Comparison of ENCODE assay signal across 1 cellular context in the genomic region with DNA sequence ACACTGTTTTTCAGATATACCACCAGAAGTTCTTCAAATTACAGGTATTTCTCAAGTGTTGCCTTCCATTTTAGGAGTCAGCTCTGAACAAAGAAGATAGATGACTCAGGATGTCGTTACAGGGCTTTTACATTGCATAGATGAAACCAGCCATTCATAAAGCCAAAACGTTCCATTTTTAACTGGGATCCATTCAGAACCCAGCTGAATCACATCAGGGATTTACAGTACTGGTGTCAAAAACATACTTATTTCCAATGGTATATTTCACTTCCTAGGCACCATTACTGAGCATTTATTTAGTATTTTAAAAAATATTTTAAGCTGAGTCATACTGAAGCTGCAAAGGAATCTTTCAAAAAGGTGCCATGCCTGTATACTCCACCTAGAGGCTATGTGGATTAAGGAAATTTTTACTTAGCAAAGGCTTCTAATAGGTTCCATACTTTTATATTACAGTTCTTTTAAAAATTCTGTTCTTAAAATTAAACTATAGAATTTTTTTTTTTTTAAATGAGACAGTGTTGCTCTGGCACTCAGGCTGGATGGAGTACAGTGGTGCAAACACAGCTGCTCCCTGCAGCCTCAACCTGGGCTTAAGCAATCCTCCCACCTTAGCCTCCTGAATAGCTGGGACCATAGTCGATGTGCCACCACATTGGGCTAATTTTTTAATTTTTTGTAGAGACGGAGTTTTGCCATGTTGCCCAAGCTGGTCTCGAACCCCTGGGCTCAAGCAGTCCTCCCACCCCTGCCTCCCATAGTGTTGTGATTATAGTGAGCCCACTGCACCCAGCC.
TF ChIP-seq lines count a peak whose summit lies in the region.

No MANE protein-coding gene starts in this region.

TF ChIP-seq in GM12878, 131 proteins besides CTCF, POLR2A, EP300 and RAD21 (continues in another document):
- TF ChIP-seq, protein P1, sequence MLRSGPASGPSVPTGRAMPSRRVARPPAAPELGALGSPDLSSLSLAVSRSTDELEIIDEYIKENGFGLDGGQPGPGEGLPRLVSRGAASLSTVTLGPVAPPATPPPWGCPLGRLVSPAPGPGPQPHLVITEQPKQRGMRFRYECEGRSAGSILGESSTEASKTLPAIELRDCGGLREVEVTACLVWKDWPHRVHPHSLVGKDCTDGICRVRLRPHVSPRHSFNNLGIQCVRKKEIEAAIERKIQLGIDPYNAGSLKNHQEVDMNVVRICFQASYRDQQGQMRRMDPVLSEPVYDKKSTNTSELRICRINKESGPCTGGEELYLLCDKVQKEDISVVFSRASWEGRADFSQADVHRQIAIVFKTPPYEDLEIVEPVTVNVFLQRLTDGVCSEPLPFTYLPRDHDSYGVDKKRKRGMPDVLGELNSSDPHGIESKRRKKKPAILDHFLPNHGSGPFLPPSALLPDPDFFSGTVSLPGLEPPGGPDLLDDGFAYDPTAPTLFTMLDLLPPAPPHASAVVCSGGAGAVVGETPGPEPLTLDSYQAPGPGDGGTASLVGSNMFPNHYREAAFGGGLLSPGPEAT (IDR thresholded peaks at IDR 0.05; ENCODE audit: low read depth): no peak
- TF ChIP-seq, protein P2, sequence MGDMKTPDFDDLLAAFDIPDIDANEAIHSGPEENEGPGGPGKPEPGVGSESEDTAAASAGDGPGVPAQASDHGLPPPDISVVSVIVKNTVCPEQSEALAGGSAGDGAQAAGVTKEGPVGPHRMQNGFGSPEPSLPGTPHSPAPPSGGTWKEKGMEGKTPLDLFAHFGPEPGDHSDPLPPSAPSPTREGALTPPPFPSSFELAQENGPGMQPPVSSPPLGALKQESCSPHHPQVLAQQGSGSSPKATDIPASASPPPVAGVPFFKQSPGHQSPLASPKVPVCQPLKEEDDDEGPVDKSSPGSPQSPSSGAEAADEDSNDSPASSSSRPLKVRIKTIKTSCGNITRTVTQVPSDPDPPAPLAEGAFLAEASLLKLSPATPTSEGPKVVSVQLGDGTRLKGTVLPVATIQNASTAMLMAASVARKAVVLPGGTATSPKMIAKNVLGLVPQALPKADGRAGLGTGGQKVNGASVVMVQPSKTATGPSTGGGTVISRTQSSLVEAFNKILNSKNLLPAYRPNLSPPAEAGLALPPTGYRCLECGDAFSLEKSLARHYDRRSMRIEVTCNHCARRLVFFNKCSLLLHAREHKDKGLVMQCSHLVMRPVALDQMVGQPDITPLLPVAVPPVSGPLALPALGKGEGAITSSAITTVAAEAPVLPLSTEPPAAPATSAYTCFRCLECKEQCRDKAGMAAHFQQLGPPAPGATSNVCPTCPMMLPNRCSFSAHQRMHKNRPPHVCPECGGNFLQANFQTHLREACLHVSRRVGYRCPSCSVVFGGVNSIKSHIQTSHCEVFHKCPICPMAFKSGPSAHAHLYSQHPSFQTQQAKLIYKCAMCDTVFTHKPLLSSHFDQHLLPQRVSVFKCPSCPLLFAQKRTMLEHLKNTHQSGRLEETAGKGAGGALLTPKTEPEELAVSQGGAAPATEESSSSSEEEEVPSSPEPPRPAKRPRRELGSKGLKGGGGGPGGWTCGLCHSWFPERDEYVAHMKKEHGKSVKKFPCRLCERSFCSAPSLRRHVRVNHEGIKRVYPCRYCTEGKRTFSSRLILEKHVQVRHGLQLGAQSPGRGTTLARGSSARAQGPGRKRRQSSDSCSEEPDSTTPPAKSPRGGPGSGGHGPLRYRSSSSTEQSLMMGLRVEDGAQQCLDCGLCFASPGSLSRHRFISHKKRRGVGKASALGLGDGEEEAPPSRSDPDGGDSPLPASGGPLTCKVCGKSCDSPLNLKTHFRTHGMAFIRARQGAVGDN (IDR thresholded peaks at IDR 0.05): no peak
- TF ChIP-seq YBX1 (IDR thresholded peaks at IDR 0.05) (no peak), MYB (IDR thresholded peaks at IDR 0.05; ENCODE audit: borderline replicate concordance, low read depth, low read length) (no peak), MXI1 (IDR thresholded peaks at IDR 0.05; ENCODE audit: low read depth, low read length) (no peak), TCF12 (IDR thresholded peaks at IDR 0.05; ENCODE audit: low read depth, low read length) (no peak), TARDBP (IDR thresholded peaks at IDR 0.05; ENCODE audit: borderline replicate concordance) (no peak), MTA3 (IDR thresholded peaks at IDR 0.05; ENCODE audit: borderline replicate concordance, low read length) (no peak), ATF2 (IDR thresholded peaks at IDR 0.05; ENCODE audit: low read length) (0 out of 2 replicates have a peak, but pooled peaks have one; percentile 61), NKRF (conservative IDR thresholded peaks at IDR 0.05) (no peak), RUNX3 (IDR thresholded peaks at IDR 0.05; ENCODE audit: low read length) (no peak; the same call in 1 of the 2 replicates), MAX (IDR thresholded peaks at IDR 0.05; ENCODE audit: low read depth, low read length) (no peak), BHLHE40 (IDR thresholded peaks at IDR 0.05; ENCODE audit: borderline replicate concordance in 1 of 2, low read depth in 2 of 2, low read length in 1 of 2) (no peak), KAT2A (conservative IDR thresholded peaks at IDR 0.05; ENCODE audit: control insufficient read depth, low read depth, low read length) (no peak), MEF2A (IDR thresholded peaks at IDR 0.05; ENCODE audit: insufficient read depth, low read depth, low read length) (0 out of 2 replicates have a peak, but pooled peaks have one; percentile 36), SUZ12 (IDR thresholded peaks at IDR 0.05; ENCODE audit: unreplicated experiment) (no peak), FOXM1 (IDR thresholded peaks at IDR 0.05; ENCODE audit: low read depth, low read length) (no peak; the same call in 1 of the 2 replicates), IRF5 (IDR thresholded peaks at IDR 0.05; ENCODE audit: borderline replicate concordance) (no peak), NFYA (IDR thresholded peaks at IDR 0.05; ENCODE audit: borderline replicate concordance, low read depth, low read length) (no peak), IKZF2 (IDR thresholded peaks at IDR 0.05) (peak; percentile 36 to 40; a peak in 2 of 4 replicates), CHD2 (IDR thresholded peaks at IDR 0.05; ENCODE audit: borderline replicate concordance, low read depth, low read length) (no peak), MYC (IDR thresholded peaks at IDR 0.05; ENCODE audit: insufficient read depth, insufficient read length, insufficient replicate concordance, low read length, severe bottlenecking) (no peak), CEBPB (IDR thresholded peaks at IDR 0.05; ENCODE audit: borderline replicate concordance in 1 of 2, low read depth in 2 of 2, low read length in 2 of 2) (no peak), JUNB (IDR thresholded peaks at IDR 0.05) (peak; percentile 83), ZSCAN29 (IDR thresholded peaks at IDR 0.05) (no peak), ASH2L (IDR thresholded peaks at IDR 0.05; ENCODE audit: borderline replicate concordance, low read depth) (no peak), TAF1 (IDR thresholded peaks at IDR 0.05; ENCODE audit: borderline replicate concordance, low read depth, low read length) (no peak), YY1 (IDR thresholded peaks at IDR 0.05; ENCODE audit: low read depth, low read length) (peak; percentile 58; the same call in 1 of the 2 replicates), SPI1 (IDR thresholded peaks at IDR 0.05; ENCODE audit: borderline replicate concordance, insufficient read depth, low read depth, low read length) (no peak), PBX3 (IDR thresholded peaks at IDR 0.05; ENCODE audit: insufficient replicate concordance, low read depth, low read length) (no peak), JUND (IDR thresholded peaks at IDR 0.05; ENCODE audit: low read depth, low read length) (0 out of 2 replicates have a peak, but pooled peaks have one; percentile 21), RBBP5 (conservative IDR thresholded peaks at IDR 0.05) (no peak)
- TF ChIP-seq, protein P3, sequence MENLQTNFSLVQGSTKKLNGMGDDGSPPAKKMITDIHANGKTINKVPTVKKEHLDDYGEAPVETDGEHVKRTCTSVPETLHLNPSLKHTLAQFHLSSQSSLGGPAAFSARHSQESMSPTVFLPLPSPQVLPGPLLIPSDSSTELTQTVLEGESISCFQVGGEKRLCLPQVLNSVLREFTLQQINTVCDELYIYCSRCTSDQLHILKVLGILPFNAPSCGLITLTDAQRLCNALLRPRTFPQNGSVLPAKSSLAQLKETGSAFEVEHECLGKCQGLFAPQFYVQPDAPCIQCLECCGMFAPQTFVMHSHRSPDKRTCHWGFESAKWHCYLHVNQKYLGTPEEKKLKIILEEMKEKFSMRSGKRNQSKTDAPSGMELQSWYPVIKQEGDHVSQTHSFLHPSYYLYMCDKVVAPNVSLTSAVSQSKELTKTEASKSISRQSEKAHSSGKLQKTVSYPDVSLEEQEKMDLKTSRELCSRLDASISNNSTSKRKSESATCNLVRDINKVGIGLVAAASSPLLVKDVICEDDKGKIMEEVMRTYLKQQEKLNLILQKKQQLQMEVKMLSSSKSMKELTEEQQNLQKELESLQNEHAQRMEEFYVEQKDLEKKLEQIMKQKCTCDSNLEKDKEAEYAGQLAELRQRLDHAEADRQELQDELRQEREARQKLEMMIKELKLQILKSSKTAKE (IDR thresholded peaks at IDR 0.05; ENCODE audit: low read depth, poor library complexity, severe bottlenecking): no peak
- TF ChIP-seq, protein P4, sequence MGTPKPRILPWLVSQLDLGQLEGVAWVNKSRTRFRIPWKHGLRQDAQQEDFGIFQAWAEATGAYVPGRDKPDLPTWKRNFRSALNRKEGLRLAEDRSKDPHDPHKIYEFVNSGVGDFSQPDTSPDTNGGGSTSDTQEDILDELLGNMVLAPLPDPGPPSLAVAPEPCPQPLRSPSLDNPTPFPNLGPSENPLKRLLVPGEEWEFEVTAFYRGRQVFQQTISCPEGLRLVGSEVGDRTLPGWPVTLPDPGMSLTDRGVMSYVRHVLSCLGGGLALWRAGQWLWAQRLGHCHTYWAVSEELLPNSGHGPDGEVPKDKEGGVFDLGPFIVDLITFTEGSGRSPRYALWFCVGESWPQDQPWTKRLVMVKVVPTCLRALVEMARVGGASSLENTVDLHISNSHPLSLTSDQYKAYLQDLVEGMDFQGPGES (IDR thresholded peaks at IDR 0.05): no peak
